In genomic region chr5:149611327-149611726, GRCh38 we compare ENCODE assay signal across 13 cellular contexts. TPM values are rescaled to one million over a fixed set of nuclear protein-coding genes. Genes with fewer than 3 reads are reported as not detected.
A peak's percentile ranks its signal among the peaks of the same experiment; 100 is the strongest.
DNase-seq lines count a peak whose midpoint lies in the region; ATAC-seq and TF ChIP-seq lines count a peak whose summit lies in the region.
"Had no signal": no experiment of that assay in that cellular context is flagged by ENCODE, and none has a peak within 500 bp of the region (broad histone marks: within the 10 kb centered on the region; RNA-seq: fewer than 3 reads in every experiment).

No MANE protein-coding gene starts in this region.

- 85% methylated on average over 5 of the region's 5 CpGs for WGBS in aorta, 2 donors

- H3K27me3 ChIP-seq in right atrium auricular region, result no peaks in the 10 kb centered on the region
- no peaks in the 10 kb centered on the region for H3K27me3 ChIP-seq in colonic mucosa
- no peaks in the 10 kb centered on the region for H3K27me3 ChIP-seq in mucosa of rectum (ENCODE audit: control insufficient read depth in 2 of 2, insufficient read depth in 2 of 2, low read length in 2 of 2)
- H3K27me3 ChIP-seq in aorta (ENCODE audit: control insufficient read depth in 1 of 2, insufficient read depth in 2 of 2, low read length in 1 of 2), result no peaks in the 10 kb centered on the region
- H3K27me3 ChIP-seq: esophagus squamous epithelium, thyroid gland had no signal

- ATAC-seq in Right ventricle myocardium superior (ENCODE audit: poor library complexity) (peak; percentile 45), aorta (ENCODE audit: low FRiP score) (peak; percentile 55)

- H3K27ac ChIP-seq in right atrium auricular region (no peak overlapping the region), colonic mucosa (peak overlapping the region; percentile 76), mucosa of rectum (ENCODE audit: low read depth in 2 of 2, low read length in 2 of 2) (peak overlapping the region; percentile 63 to 74), aorta (ENCODE audit: low read depth in 1 of 2, low read length in 2 of 2) (no peak overlapping the region)
- H3K27ac ChIP-seq: SK-N-MC, thyroid gland had no signal

- no peak for TF ChIP-seq CTCF in right atrium auricular region (IDR thresholded peaks at IDR 0.05)
- TF ChIP-seq CTCF in colonic mucosa (IDR thresholded peaks at IDR 0.05), result no peak
- TF ChIP-seq CTCF in GM10248 (IDR thresholded peaks at IDR 0.05; ENCODE audit: control extremely low read depth, extremely low read depth, low read depth, missing control alignments), result no peak

- peaks cover 29% of the 10 kb centered on the region for H3K36me3 ChIP-seq in right atrium auricular region
- no peaks in the 10 kb centered on the region for H3K36me3 ChIP-seq in colonic mucosa
- H3K36me3 ChIP-seq in mucosa of rectum (ENCODE audit: control insufficient read depth in 2 of 2, insufficient read depth in 2 of 2, low read length in 2 of 2), result peaks cover 5 to 12% of the 10 kb centered on the region in 2 donors
- peaks cover under 1 to 9% of the 10 kb centered on the region in 2 donors for H3K36me3 ChIP-seq in aorta (ENCODE audit: control insufficient read depth in 1 of 2, insufficient read depth in 2 of 2, low read length in 1 of 2)

- CTCF ChIA-PET in GM10248 (lab: Yijun Ruan, JAX), result interaction anchor here (0.6 to 4.7 kb wide), 11 partner anchors 9 to 381 kb away, joined by 3 to 50 read pairs (median 4); no protein-coding TSS in a partner anchor

- intact Hi-C loops in Right ventricle myocardium superior (cut with DNase I) (no loop called here), colonic mucosa (cut with DNase I) (no loop called here), aorta (cut with DNase I) (no loop called here)

- DNase-seq in Right ventricle myocardium superior, result peak; percentile 61
- DNase-seq in right atrium auricular region (ENCODE audit: low spot score), result no peak
- DNase-seq in colonic mucosa, result peak; percentile 84
- DNase-seq in aorta, result no peak
- DNase-seq in GM10248 (ENCODE audit: extremely low spot score), result no peak
- DNase-seq in stimulated activated CD8-positive, alpha-beta memory T cell treated with anti-CD3 and anti-CD28 coated beads, Interleukin-4, amount 100 ng/mL, for 48 hours, result no peak
- no peak for DNase-seq in stimulated activated naive CD4-positive, alpha-beta T cell (lab: John Stamatoyannopoulos, UW)
- DNase-seq: activated naive CD8-positive, alpha-beta T cell treated with anti-CD3 and anti-CD28 coated beads for 36 hours; esophagus squamous epithelium; NCI-H2171; thyroid gland had no signal

- no peaks in the 10 kb centered on the region for H3K9me3 ChIP-seq in right atrium auricular region
- H3K9me3 ChIP-seq in colonic mucosa, result no peaks in the 10 kb centered on the region
- H3K9me3 ChIP-seq in mucosa of rectum (ENCODE audit: control insufficient read depth in 2 of 2, low read length in 2 of 2), result no peaks in the 10 kb centered on the region
- peaks cover 3% of the 10 kb centered on the region for H3K9me3 ChIP-seq in aorta (ENCODE audit: control insufficient read depth, low read length)
- H3K9me3 ChIP-seq: thyroid gland had no signal

- POLR2A ChIA-PET in GM10248 (lab: Yijun Ruan, JAX), result no interaction called here

- no peak overlapping the region for H3K4me3 ChIP-seq in right atrium auricular region
- no peak overlapping the region for H3K4me3 ChIP-seq in colonic mucosa
- no peak overlapping the region for H3K4me3 ChIP-seq in mucosa of rectum (ENCODE audit: low read length in 2 of 2)
- no peak overlapping the region for H3K4me3 ChIP-seq in aorta (ENCODE audit: low read length in 2 of 2)
- H3K4me3 ChIP-seq: esophagus squamous epithelium, SK-N-MC, thyroid gland had no signal

- peaks cover 0 to 8% of the 10 kb centered on the region in 2 donors for H3K4me1 ChIP-seq in right atrium auricular region
- H3K4me1 ChIP-seq in colonic mucosa, result peaks cover 9% of the 10 kb centered on the region
- peaks cover 19 to 35% of the 10 kb centered on the region in 2 donors for H3K4me1 ChIP-seq in mucosa of rectum (ENCODE audit: control insufficient read depth in 2 of 2, insufficient read depth in 2 of 2, low read length in 2 of 2)
- H3K4me1 ChIP-seq in aorta (ENCODE audit: control insufficient read depth in 1 of 2, insufficient read depth in 2 of 2, low read length in 2 of 2), result no peaks in the 10 kb centered on the region
- H3K4me1 ChIP-seq: thyroid gland had no signal

- peak overlapping the region in 1 of 2 donors; percentile 49 for H3K9ac ChIP-seq in colonic mucosa (ENCODE audit: low read depth in 2 of 2, low read length in 2 of 2)
- H3K9ac ChIP-seq in mucosa of rectum (ENCODE audit: low read depth in 1 of 2, low read length in 2 of 2), result peak overlapping the region in 1 of 2 donors; percentile 6

RNA-seq across cellular contexts. Expression of gene ARHGEF37, which starts 30.0 kb away (rescaled TPM):
- total RNA-seq in Right ventricle myocardium superior (32.9 TPM), right atrium auricular region (10 to 100 TPM; 11.0 to 13.7 TPM), colonic mucosa (10 to 100 TPM; 11.9 to 15.7 TPM), aorta (10 to 100 TPM in 1 of 2 donors, 1 to 10 TPM in 1; 9.7 to 18.0 TPM)
- 1 to 10 TPM; 2.7 to 8.8 TPM for polyA plus RNA-seq in aorta

Comparison
In these comparisons a context has a peak if more than half of its experiments do, and no peak if none do; other contexts are left out.
1. DNase-seq: peak in Right ventricle myocardium superior (single experiment) and colonic mucosa (single experiment); none in right atrium auricular region (single experiment), aorta (0 of 2), GM10248 (single experiment), stimulated activated CD8-positive, alpha-beta memory T cell treated with anti-CD3 and anti-CD28 coated beads, Interleukin-4, amount 100 ng/mL, for 48 hours (single experiment) and stimulated activated naive CD4-positive, alpha-beta T cell (0 of 6).
2. H3K27ac ChIP-seq: peak in colonic mucosa (single experiment) and mucosa of rectum (2 of 2); none in right atrium auricular region (0 of 2) and aorta (0 of 2).